In genomic region chr2:100392715-100393114, GRCh38 we compare ENCODE assay signal across 26 cellular contexts. TPM values are rescaled to one million over a fixed set of nuclear protein-coding genes. Genes with fewer than 3 reads are reported as not detected.
A peak's percentile ranks its signal among the peaks of the same experiment; 100 is the strongest.
DNase-seq lines count a peak whose midpoint lies in the region; ATAC-seq, FAIRE-seq and TF ChIP-seq lines count a peak whose summit lies in the region.
"Had no signal": no experiment of that assay in that cellular context is flagged by ENCODE, and none has a peak within 500 bp of the region (broad histone marks: within the 10 kb centered on the region; RNA-seq: fewer than 3 reads in every experiment).

No MANE protein-coding gene starts in this region.

- no peak for TF ChIP-seq RAD21 in HepG2 (CRISPR knock-in tag; IDR thresholded peaks at IDR 0.05)

- TSS peak; percentile 29 for BruUV-seq in HepG2 (replicated peaks; lab: Mats Ljungman, UMichigan)

- H3K4me3 ChIP-seq in HepG2 (replicated peaks in 1 of 3; ENCODE audit: insufficient read depth in 1 of 3, low read depth in 2 of 3, low read length in 3 of 3) (no peak overlapping the region), right lobe of liver (no peak overlapping the region), coronary artery (no peak overlapping the region)
- H3K4me3 ChIP-seq: BLaER1, GM12878, GM23248 had no signal

- 88% methylated on average over 8 of the region's 8 CpGs for WGBS in HepG2 (ENCODE audit: low lambda C conversion rate)
- WGBS in right lobe of liver (ENCODE audit: insufficient coverage, low coverage, low lambda C conversion rate, missing lambda C conversion rate): 84% methylated on average over 4 of the region's 8 CpGs

- DNase-seq in HepG2 (ENCODE audit: low spot score) (no peak), right lobe of liver (no peak), coronary artery (ENCODE audit: low spot score) (peak; percentile 54), naive B cell (no peak), SHP77 (lab: John Stamatoyannopoulos, UW) (no peak)
- DNase-seq in effector memory CD8-positive, alpha-beta T cell: no peak
- DNase-seq: Caco-2; CD4-positive, CD25-positive, alpha-beta regulatory T cell; DMS 273 treated with DMSO at 0.1 percent for 48 hours; DMS79; EL; GDM1; GM23248; H9; HFFc6 had no signal

- in situ Hi-C loops in HepG2 (cut with HindIII; ENCODE audit: extremely low pct_ligation_motif_present, low pct_unique_long_range_greater_than_20kb): loop anchor here (25.0 kb wide), 1 partner anchor 830 kb away; no protein-coding TSS in a partner anchor

- H3K9ac ChIP-seq in HepG2 (ENCODE audit: insufficient read depth, low read depth, low read length): no peak overlapping the region
- H3K9ac ChIP-seq: BLaER1, GM23248 had no signal

- H3K9me3 ChIP-seq in HepG2 (ENCODE audit: low read length) (no peaks in the 10 kb centered on the region), right lobe of liver (no peaks in the 10 kb centered on the region)
- H3K9me3 ChIP-seq: BLaER1, Caco-2 had no signal

- H4K20me1 ChIP-seq in HepG2 (ENCODE audit: insufficient read depth, low read length): no peaks in the 10 kb centered on the region; the same call in 1 of the 2 replicates
- H4K20me1 ChIP-seq: BLaER1 had no signal

- H3K27ac ChIP-seq in HepG2 (ENCODE audit: extremely low read length, insufficient read depth, low read length) (no peak overlapping the region), right lobe of liver (no peak overlapping the region), coronary artery (no peak overlapping the region)
- H3K27ac ChIP-seq: 22Rv1, BLaER1, GM23248 had no signal

- H3K36me3 Mint-ChIP-seq in naive B cell: no peaks in the 10 kb centered on the region
- peaks cover 4% of the 10 kb centered on the region for H3K36me3 Mint-ChIP-seq in effector memory CD8-positive, alpha-beta T cell (ENCODE audit: insufficient read depth)
- H3K36me3 Mint-ChIP-seq: CD4-positive, CD25-positive, alpha-beta regulatory T cell had no signal

- H2AFZ ChIP-seq in HepG2 (ENCODE audit: low read length): no peak overlapping the region
- H2AFZ ChIP-seq: GM23248 had no signal

- H3K9me3 Mint-ChIP-seq in naive B cell: no peaks in the 10 kb centered on the region
- H3K9me3 Mint-ChIP-seq in effector memory CD8-positive, alpha-beta T cell: no peaks in the 10 kb centered on the region
- H3K9me3 Mint-ChIP-seq: CD4-positive, CD25-positive, alpha-beta regulatory T cell; CD8-positive, alpha-beta T cell; H9; HFFc6 had no signal

- no peaks in the 10 kb centered on the region for H3K4me1 ChIP-seq in HepG2 (ENCODE audit: insufficient read depth, low read length)
- H3K4me1 ChIP-seq in right lobe of liver: no peaks in the 10 kb centered on the region
- H3K4me1 ChIP-seq: Caco-2 had no signal

- no peak for ATAC-seq in HepG2
- no peak for ATAC-seq in right lobe of liver
- ATAC-seq in naive B cell (ENCODE audit: low read depth in 2 of 2): no peak
- ATAC-seq in effector memory CD8-positive, alpha-beta T cell (replicated peaks): no peak
- ATAC-seq in HG03139 (IDR thresholded peaks at IDR 0.05; ENCODE audit: unreplicated experiment): no peak
- ATAC-seq: CD8-positive, alpha-beta T cell; GM12878; HCT116 had no signal

- no peak overlapping the region for H3K4me2 ChIP-seq in HepG2 (ENCODE audit: low read depth, low read length)
- H3K4me2 ChIP-seq: BLaER1 had no signal

- no peak for FAIRE-seq in HepG2 (lab: Jason Lieb, UNC)
- FAIRE-seq: A204.1, D721Med, GM12878, GM19239, H1 had no signal

- POLR2A ChIA-PET in HepG2 (lab: Yijun Ruan, JAX): no interaction called here

- TF ChIP-seq CTCF in HepG2 (CRISPR knock-in tag; IDR thresholded peaks at IDR 0.05) (no peak), right lobe of liver (IDR thresholded peaks at IDR 0.05) (no peak), coronary artery (IDR thresholded peaks at IDR 0.05) (no peak)

- H3K79me2 ChIP-seq in HepG2 (ENCODE audit: insufficient read depth, low read length): no peaks in the 10 kb centered on the region

- intact Hi-C loops in HepG2 (cut with micrococcal nuclease; ENCODE audit: unreplicated experiment): no loop called here
- intact Hi-C loops in right lobe of liver (cut with DNase I): no loop called here

- no peaks in the 10 kb centered on the region for H3K27me3 Mint-ChIP-seq in naive B cell
- no peaks in the 10 kb centered on the region for H3K27me3 Mint-ChIP-seq in effector memory CD8-positive, alpha-beta T cell
- H3K27me3 Mint-ChIP-seq: B cell had no signal

- H3K4me3 Mint-ChIP-seq in naive B cell: no peak overlapping the region
- H3K4me3 Mint-ChIP-seq in effector memory CD8-positive, alpha-beta T cell: no peak overlapping the region
- H3K4me3 Mint-ChIP-seq: B cell; CD4-positive, CD25-positive, alpha-beta regulatory T cell; CD8-positive, alpha-beta T cell; H9; HFFc6 had no signal

- H3K36me3 ChIP-seq in HepG2 (replicated peaks in 1 of 2; ENCODE audit: control insufficient read depth in 1 of 2, insufficient read depth in 2 of 2, low read length in 2 of 2) (peaks cover 5 to 14% of the 10 kb centered on the region in 2 experiments; a peak in 3 of 5 replicates), right lobe of liver (no peaks in the 10 kb centered on the region)

- H3K27me3 ChIP-seq in HepG2 (ENCODE audit: control insufficient read depth in 1 of 2, insufficient read depth in 2 of 2, low read length in 2 of 2) (no peaks in the 10 kb centered on the region), right lobe of liver (no peaks in the 10 kb centered on the region)
- H3K27me3 ChIP-seq: BLaER1 had no signal

- CTCF ChIA-PET in HepG2 (lab: Yijun Ruan, JAX; ENCODE audit: low intra/inter-chr PET ratio, low total read pairs): no interaction called here

- peaks cover 14 to 37% (median 29%) of the 10 kb centered on the region in 3 donors for H3K4me1 Mint-ChIP-seq in naive B cell
- H3K4me1 Mint-ChIP-seq in effector memory CD8-positive, alpha-beta T cell (ENCODE audit: low read depth in 2 of 2): no peaks in the 10 kb centered on the region
- H3K4me1 Mint-ChIP-seq: CD4-positive, CD25-positive, alpha-beta regulatory T cell had no signal

- TF ChIP-seq POLR2A in HepG2 (IDR thresholded peaks at IDR 0.05; ENCODE audit: insufficient read depth in 1 of 2, low read depth in 2 of 2, low read length in 2 of 2) (no peak), right lobe of liver (IDR thresholded peaks at IDR 0.05) (no peak)

- peak overlapping the region; percentile 29 to 92 (median 51) for H3K27ac Mint-ChIP-seq in naive B cell
- no peak overlapping the region for H3K27ac Mint-ChIP-seq in effector memory CD8-positive, alpha-beta T cell
- H3K27ac Mint-ChIP-seq: CD4-positive, CD25-positive, alpha-beta regulatory T cell; CD8-positive, alpha-beta T cell; HFFc6 had no signal

- no peak for TF ChIP-seq EP300 in HepG2 (IDR thresholded peaks at IDR 0.05; ENCODE audit: low read depth in 2 of 2, low read length in 2 of 2)
- TF ChIP-seq EP300 in HepG2 (CRISPR knock-in tag; IDR thresholded peaks at IDR 0.05; ENCODE audit: borderline replicate concordance): no peak

RNA-seq across cellular contexts. Expression of gene CHST10, which starts 24.8 kb away (rescaled TPM):
- total RNA-seq in HepG2 (2016; rRNA removed; fragmentation: Illumina TruSeq; extraction: Trizol): 8.5 and 14.2 TPM in 2 replicates
- total RNA-seq in HepG2 (2016; cell fraction: cytosol; rRNA removed; fragmentation: Illumina TruSeq; extraction: Trizol; ENCODE audit: low read depth): 2.4 and 3.0 TPM in 2 replicates
- 7.1 and 13.1 TPM in 2 replicates for total RNA-seq in HepG2 (2016; cell fraction: insoluble cytoplasmic fraction; rRNA removed; fragmentation: Illumina TruSeq; extraction: Trizol)
- total RNA-seq in HepG2 (2016; cell fraction: membrane; rRNA removed; fragmentation: Illumina TruSeq; extraction: Trizol): 6.9 and 7.7 TPM in 2 replicates
- 12.2 and 15.8 TPM in 2 replicates for total RNA-seq in HepG2 (2016; cell fraction: nucleus; rRNA removed; fragmentation: Illumina TruSeq; extraction: Trizol)
- 10.5 and 11.5 TPM in 2 replicates for polyA plus RNA-seq in HepG2 (2011; rRNA removed)
- polyA plus RNA-seq in HepG2 (2011; cell fraction: cytosol; rRNA removed): 8.3 and 11.0 TPM in 2 replicates
- 9.0 and 10.7 TPM in 2 replicates for polyA plus RNA-seq in HepG2 (2011; cell fraction: nucleus; rRNA removed)
- 8.8 TPM in 2 replicates for polyA plus RNA-seq in HepG2 (2012)
- 1.5 and 2.5 TPM in 2 replicates for polyA plus RNA-seq in HepG2 (2016; cell fraction: cytosol; fragmentation: Illumina TruSeq; extraction: Trizol; ENCODE audit: low read depth)
- polyA plus RNA-seq in HepG2 (2016; cell fraction: insoluble cytoplasmic fraction; fragmentation: Illumina TruSeq; extraction: Trizol; ENCODE audit: low read depth): 6.7 and 7.6 TPM in 2 replicates
- polyA plus RNA-seq in HepG2 (2016; cell fraction: membrane; fragmentation: Illumina TruSeq; extraction: Trizol; ENCODE audit: low read depth): 4.5 and 6.1 TPM in 2 replicates
- polyA plus RNA-seq in HepG2 (2016; cell fraction: nucleus; fragmentation: Illumina TruSeq; extraction: Trizol; ENCODE audit: insufficient read depth, low read depth): 20.4 and 23.1 TPM in 2 replicates
- polyA minus RNA-seq in HepG2 (2011; rRNA and poly(A)+ RNA removed; ENCODE audit: low replicate concordance): 14.1 and 16.5 TPM in 2 replicates
- polyA minus RNA-seq in HepG2 (2011; cell fraction: cytosol; rRNA and poly(A)+ RNA removed): 8.0 and 9.3 TPM in 2 replicates
- polyA minus RNA-seq in HepG2 (2011; cell fraction: nucleus; rRNA and poly(A)+ RNA removed): 17.4 and 18.0 TPM in 2 replicates
- total RNA-seq in right lobe of liver: under 1 TPM; 0.19 to 0.88 (median 0.50) TPM
- 1 to 10 TPM; 3.9 to 9.5 (median 5.8) TPM for polyA plus RNA-seq in naive B cell (ENCODE audit: low read depth in 6 of 6)
- total RNA-seq: Caco-2 had no signal

Comparison
In these comparisons a context has a peak if more than half of its experiments do, and no peak if none do; other contexts are left out.
1. H3K27ac Mint-ChIP-seq: peak in naive B cell (6 of 6); none in effector memory CD8-positive, alpha-beta T cell (0 of 2).